ENCODE assay signal across 15 cellular contexts in genomic region chr6:170017603-170018274, GRCh38.
"Had no signal": no experiment of that assay in that cellular context is flagged by ENCODE, and none has a peak within 500 bp of the region (broad histone marks: within the 10 kb centered on the region; RNA-seq: fewer than 3 reads in every experiment).

No MANE protein-coding gene starts in this region.

- DNase-seq: activated CD4-positive, alpha-beta T cell treated with anti-CD3 and anti-CD28 coated beads for 4 hours; activated naive CD4-positive, alpha-beta T cell treated with anti-CD3 and anti-CD28 coated beads for 36 hours; activated naive CD8-positive, alpha-beta T cell treated with anti-CD3 and anti-CD28 coated beads, Interleukin-2, amount 50 U/mL, for 24 hours; endodermal cell; gastrocnemius medialis; left cardiac atrium; naive B cell; stimulated activated CD4-positive, alpha-beta T cell treated with anti-CD3 and anti-CD28 coated beads, Interleukin-1b, Interleukin-23, amount 100 ng/mL, for 48 hours; stimulated activated naive B cell treated with anti-CD40 and anti-IgM and Interleukin-4, amounts not matched to agents 10 μg/mL and 1 μg/mL and 100 μg/mL, for 72 hours; thyroid gland had no signal

- FAIRE-seq: urothelium cell line had no signal

- H3K9ac ChIP-seq: parathyroid adenoma had no signal

- H3K27me3 ChIP-seq: ascending aorta, breast epithelium, gastrocnemius medialis had no signal

- H3K4me1 ChIP-seq: ascending aorta, breast epithelium, parathyroid adenoma had no signal

- H3K9me3 ChIP-seq: ascending aorta, breast epithelium, gastrocnemius medialis, thyroid gland had no signal

- ATAC-seq: activated naive CD8-positive, alpha-beta T cell treated with anti-CD3 and anti-CD28 coated beads, Interleukin-2, amount 50 U/mL, for 24 hours; gastrocnemius medialis; heart left ventricle; left cardiac atrium; stimulated activated naive B cell treated with anti-CD40 and anti-IgM and Interleukin-4, amounts not matched to agents 10 μg/mL and 1 μg/mL and 100 μg/mL, for 72 hours had no signal

- H3K79me2 ChIP-seq: parathyroid adenoma had no signal

- H3K4me3 ChIP-seq: ascending aorta, breast epithelium, gastrocnemius medialis, heart left ventricle, thyroid gland had no signal

- H3K27ac ChIP-seq: ascending aorta, gastrocnemius medialis, parathyroid adenoma, thyroid gland had no signal

- H2AFZ ChIP-seq: parathyroid adenoma had no signal

- H3K36me3 ChIP-seq: ascending aorta, breast epithelium, gastrocnemius medialis, heart left ventricle, thyroid gland had no signal
